23 cellular contexts compared by ENCODE assay signal in genomic region chr15:58003810-58004209, GRCh38.
DNase-seq lines count a peak whose midpoint lies in the region; ATAC-seq, FAIRE-seq and TF ChIP-seq lines count a peak whose summit lies in the region.
"Had no signal": no experiment of that assay in that cellular context is flagged by ENCODE, and none has a peak within 500 bp of the region (broad histone marks: within the 10 kb centered on the region; RNA-seq: fewer than 3 reads in every experiment).

No MANE protein-coding gene starts in this region.

- H3K27ac ChIP-seq in A549: no peak overlapping the region
- no peak overlapping the region for H3K27ac ChIP-seq in IMR-90 (ENCODE audit: insufficient read depth, low read length)
- no peak overlapping the region for H3K27ac ChIP-seq in H1 (ENCODE audit: low read depth, low read length)
- H3K27ac ChIP-seq: 22Rv1; BLaER1 treated with 17β-estradiol and CSF1 and Interleukin-3, amounts not matched to agents 10 nM and 100 nM; C4-2B had no signal

- H4K5ac ChIP-seq in IMR-90 (ENCODE audit: low read depth, low read length) (no peak overlapping the region), H1 (ENCODE audit: insufficient read length, low read depth, low read length) (no peak overlapping the region)

- H3K4me2 ChIP-seq in A549 (no peak overlapping the region), IMR-90 (ENCODE audit: low read depth, low read length) (no peak overlapping the region), H1 (ENCODE audit: insufficient read depth in 1 of 2, low read depth in 2 of 2, low read length in 2 of 2) (no peak overlapping the region)
- H3K4me2 ChIP-seq: BLaER1 treated with 17β-estradiol and CSF1 and Interleukin-3, amounts not matched to agents 10 nM and 100 nM had no signal

- H3K4me3 ChIP-seq in A549 (no peak overlapping the region), IMR-90 (ENCODE audit: insufficient read depth, low read depth, low read length) (no peak overlapping the region), H1 (ENCODE audit: extremely low read depth in 1 of 4, insufficient read depth in 2 of 4, low read depth in 3 of 4, low read length in 4 of 4) (no peak overlapping the region)
- H3K4me3 ChIP-seq: BLaER1 treated with 17β-estradiol and CSF1 and Interleukin-3, amounts not matched to agents 10 nM and 100 nM; GM12878 had no signal

- ATAC-seq in A549 (no peak), IMR-90 (ENCODE audit: low read depth) (no peak), GM21447 (IDR thresholded peaks at IDR 0.05; ENCODE audit: unreplicated experiment) (no peak)
- ATAC-seq: CD8-positive, alpha-beta T cell; GM12878 had no signal

- H2BK20ac ChIP-seq in IMR-90 (ENCODE audit: low read depth, low read length) (no peak overlapping the region), H1 (ENCODE audit: low read length) (no peak overlapping the region)

- no peak overlapping the region for H2AK5ac ChIP-seq in IMR-90 (ENCODE audit: low read depth, low read length)
- no peak overlapping the region for H2AK5ac ChIP-seq in H1 (ENCODE audit: low read depth, low read length)

- H4K91ac ChIP-seq in IMR-90 (ENCODE audit: insufficient read depth, low read depth, low read length) (no peak overlapping the region), H1 (replicated peaks; ENCODE audit: insufficient read length, low read length) (no peak overlapping the region)

- no peaks in the 10 kb centered on the region for H3K23me2 ChIP-seq in H1 (ENCODE audit: low read depth, low read length)

- H3K56ac ChIP-seq in IMR-90 (ENCODE audit: extremely low read depth, insufficient read depth, low read length): no peak overlapping the region
- no peak overlapping the region for H3K56ac ChIP-seq in H1 (replicated peaks; ENCODE audit: insufficient read length, low read depth, low read length)

- H3K79me1 ChIP-seq in IMR-90 (ENCODE audit: low read depth in 1 of 2, low read length in 2 of 2) (no peaks in the 10 kb centered on the region), H1 (ENCODE audit: low read depth, low read length) (no peaks in the 10 kb centered on the region)

- H2BK12ac ChIP-seq in H1 (ENCODE audit: low read depth, low read length): no peak overlapping the region

- H3K9me3 ChIP-seq in A549 (peaks cover 9% of the 10 kb centered on the region; the same call in 2 of the 3 replicates), IMR-90 (ENCODE audit: control insufficient read depth, insufficient read depth, low read length) (no peaks in the 10 kb centered on the region), H1 (ENCODE audit: insufficient read depth in 2 of 2, low read depth in 1 of 2, low read length in 1 of 2) (no peaks in the 10 kb centered on the region)

- no peaks in the 10 kb centered on the region for H4K20me1 ChIP-seq in IMR-90 (ENCODE audit: insufficient read depth, low read length)
- H4K20me1 ChIP-seq in H1 (replicated peaks in 1 of 2; ENCODE audit: control insufficient read depth in 1 of 2, insufficient read depth in 2 of 2, low read length in 2 of 2): no peaks in the 10 kb centered on the region
- H4K20me1 ChIP-seq: BLaER1 treated with 17β-estradiol and CSF1 and Interleukin-3, amounts not matched to agents 10 nM and 100 nM had no signal

- H3K27me3 ChIP-seq in IMR-90 (ENCODE audit: control insufficient read depth, insufficient read depth, low read length) (no peaks in the 10 kb centered on the region; the same call in 1 of the 2 replicates), H1 (replicated peaks in 1 of 4; ENCODE audit: control insufficient read depth in 3 of 4, extremely low read depth in 1 of 4, insufficient read depth in 3 of 4, low read length in 3 of 4) (no peaks in the 10 kb centered on the region)
- H3K27me3 ChIP-seq: BLaER1 treated with 17β-estradiol and CSF1 and Interleukin-3, amounts not matched to agents 10 nM and 100 nM had no signal

- intact Hi-C loops in IMR-90 (cut with micrococcal nuclease): no loop called here

- H3K36me3 ChIP-seq in IMR-90 (ENCODE audit: control insufficient read depth, insufficient read depth, low read length) (no peaks in the 10 kb centered on the region), H1 (ENCODE audit: control insufficient read depth in 2 of 4, insufficient read depth in 4 of 4, low read length in 3 of 4) (no peaks in the 10 kb centered on the region; a peak in 1 of 8 replicates)
- H3K36me3 ChIP-seq: BLaER1 treated with 17β-estradiol and CSF1 and Interleukin-3, amounts not matched to agents 10 nM and 100 nM had no signal

- no peak for TF ChIP-seq EP300 in A549 (IDR thresholded peaks at IDR 0.05)
- no peak for TF ChIP-seq EP300 in H1 (IDR thresholded peaks at IDR 0.05; ENCODE audit: borderline replicate concordance in 1 of 2, low read depth in 2 of 2, low read length in 2 of 2)

- no peaks in the 10 kb centered on the region for H3K79me2 ChIP-seq in H1 (ENCODE audit: control insufficient read depth in 1 of 2, insufficient read depth in 2 of 2, low read length in 2 of 2)

- H3K9ac ChIP-seq in IMR-90 (ENCODE audit: low read depth, low read length): no peak overlapping the region
- H3K9ac ChIP-seq in H1 (replicated peaks in 1 of 4; ENCODE audit: extremely low read depth in 1 of 4, low read depth in 3 of 4, low read length in 3 of 4): no peak overlapping the region
- H3K9ac ChIP-seq: BLaER1 treated with 17β-estradiol and CSF1 and Interleukin-3, amounts not matched to agents 10 nM and 100 nM had no signal

- H2BK120ac ChIP-seq in IMR-90 (ENCODE audit: low read depth, low read length) (no peak overlapping the region), H1 (replicated peaks; ENCODE audit: low read depth, low read length) (no peak overlapping the region)

- CTCF ChIA-PET in A549 (lab: Yijun Ruan, JAX) (no interaction called here), IMR-90 (lab: Yijun Ruan, JAX) (no interaction called here), H1 (lab: Charles Lee; ENCODE audit: partially characterized antibody) (interaction anchor here (1.4 kb wide), 1 partner anchor 67 kb away, joined by 5 read pairs; no protein-coding TSS in a partner anchor), GM10248 (lab: Yijun Ruan, JAX) (no interaction called here)

- no peak overlapping the region for H2AK9ac ChIP-seq in IMR-90 (replicated peaks; ENCODE audit: low read depth, low read length, poor library complexity)

- TF ChIP-seq CTCF in A549 (IDR thresholded peaks at IDR 0.05) (no peak), IMR-90 (conservative IDR thresholded peaks at IDR 0.05; ENCODE audit: low read depth, low read length) (no peak), H1 (IDR thresholded peaks at IDR 0.05; ENCODE audit: control extremely low read depth in 1 of 3, insufficient read depth in 1 of 3, low read depth in 1 of 3, low read length in 3 of 3) (no peak), GM10248 (IDR thresholded peaks at IDR 0.05; ENCODE audit: control extremely low read depth, extremely low read depth, low read depth, missing control alignments) (no peak)

- TF ChIP-seq POLR2A in A549 (IDR thresholded peaks at IDR 0.05; ENCODE audit: low read length) (no peak), IMR-90 (IDR thresholded peaks at IDR 0.05; ENCODE audit: low read depth, low read length) (no peak), H1 (IDR thresholded peaks at IDR 0.05; ENCODE audit: control extremely low read depth in 1 of 2, low read depth in 2 of 2, low read length in 2 of 2) (no peak)

- H3K9me1 ChIP-seq in IMR-90 (ENCODE audit: insufficient read depth, low read length): no peaks in the 10 kb centered on the region

- H2BK15ac ChIP-seq in IMR-90 (ENCODE audit: low read depth, low read length) (no peak overlapping the region), H1 (ENCODE audit: low read length) (no peak overlapping the region)

- DNase-seq in NCI-H1417 (lab: John Stamatoyannopoulos, UW): peak in 2 of 3 experiments; percentile 45 to 81
- DNase-seq in NCI-H1417 treated with DMSO at 0.1 percent for 48 hours (lab: John Stamatoyannopoulos, UW): no peak
- no peak for DNase-seq in A549 (ENCODE audit: low read depth in 1 of 2, low spot score in 1 of 2)
- no peak for DNase-seq in IMR-90
- DNase-seq in H1 (ENCODE audit: low read depth in 1 of 2, low spot score in 2 of 2): no peak
- DNase-seq in GM10248 (ENCODE audit: extremely low spot score): no peak
- no peak for DNase-seq in nucleus accumbens (lab: John Stamatoyannopoulos, UW)
- DNase-seq: AML-193; Caco-2; Calu3; CD4-positive, alpha-beta T cell; CD8-positive, alpha-beta T cell; DMS79 treated with DMSO at 0.1 percent for 48 hours; GF-D8 had no signal

- no TSS peak for BruUV-seq in IMR-90 (replicated peaks; lab: Mats Ljungman, UMichigan)

- 37% methylated on average over 3 of the region's 3 CpGs for WGBS in A549 (ENCODE audit: missing lambda C conversion rate)
- WGBS in IMR-90 (ENCODE audit: extremely low coverage in 2 of 2, insufficient read length in 1 of 2), 2 experiments: no CpG with 5 or more reads among the region's 3 CpGs
- WGBS in H1 (ENCODE audit: extremely low coverage in 1 of 2, insufficient coverage in 1 of 2, insufficient read length in 1 of 2, insufficient replicate concordance in 2 of 2, low coverage in 1 of 2, low lambda C conversion rate in 2 of 2, missing lambda C conversion rate in 1 of 2), 2 experiments: 89% methylated on average over 3 of the region's 3 CpGs; no CpG with 5 or more reads in 1 of the 2 experiments

- H3K4ac ChIP-seq in IMR-90 (ENCODE audit: low read depth, low read length) (no peak overlapping the region), H1 (replicated peaks; ENCODE audit: insufficient read length, low read depth, low read length) (no peak overlapping the region)

- dilution Hi-C loops in IMR-90 (cut with HindIII; ENCODE audit: low sequenced_read_pairs, unreplicated experiment): no loop called here

- H2AFZ ChIP-seq in IMR-90 (replicated peaks; ENCODE audit: low read length, poor library complexity): no peak overlapping the region
- no peak overlapping the region for H2AFZ ChIP-seq in H1 (ENCODE audit: low read length)

- TF ChIP-seq RAD21 in A549 (conservative IDR thresholded peaks at IDR 0.05 in 1 of 2, IDR thresholded peaks at IDR 0.05 in 1 of 2) (no peak), IMR-90 (IDR thresholded peaks at IDR 0.05; ENCODE audit: low read length) (no peak), H1 (IDR thresholded peaks at IDR 0.05 in 1 of 2, conservative IDR thresholded peaks at IDR 0.05 in 1 of 2; ENCODE audit: low read depth in 2 of 2, low read length in 2 of 2) (no peak)

- H2BK5ac ChIP-seq in IMR-90 (ENCODE audit: low read depth, low read length, poor library complexity, severe bottlenecking): no peak overlapping the region
- no peak overlapping the region for H2BK5ac ChIP-seq in H1 (ENCODE audit: low read depth, low read length)

- H3K4me1 ChIP-seq in A549 (no peaks in the 10 kb centered on the region), IMR-90 (ENCODE audit: control insufficient read depth, insufficient read depth, low read length) (no peaks in the 10 kb centered on the region), H1 (replicated peaks in 1 of 4; ENCODE audit: control insufficient read depth in 3 of 4, insufficient read depth in 4 of 4, low read length in 3 of 4) (no peaks in the 10 kb centered on the region)
- H3K4me1 ChIP-seq: BLaER1 treated with 17β-estradiol and CSF1 and Interleukin-3, amounts not matched to agents 10 nM and 100 nM; Caco-2 had no signal

- H3K14ac ChIP-seq in IMR-90 (replicated peaks; ENCODE audit: low read depth, low read length) (no peak overlapping the region), H1 (ENCODE audit: insufficient read length) (no peak overlapping the region)

- H3K23ac ChIP-seq in IMR-90 (ENCODE audit: low read depth, low read length): no peak overlapping the region
- H3K23ac ChIP-seq in H1 (ENCODE audit: insufficient read length): no peak overlapping the region

- FAIRE-seq in A549 (lab: Jason Lieb, UNC) (peak; percentile 51), H1 (lab: Jason Lieb, UNC) (no peak)
- FAIRE-seq: D721Med, G401.6, GM12878, GM12892, GM18507 had no signal

- in situ Hi-C loops in IMR-90 (cut with MboI; ENCODE audit: low sequenced_read_pairs): no loop called here

- POLR2A ChIA-PET in A549 (lab: Yijun Ruan, JAX): no interaction called here
- POLR2A ChIA-PET in IMR-90 (lab: Charles Lee; ENCODE audit: unreplicated experiment): no interaction called here
- POLR2A ChIA-PET in H1 (lab: Charles Lee; ENCODE audit: partially characterized antibody): no interaction called here
- POLR2A ChIA-PET in GM10248 (lab: Yijun Ruan, JAX): no interaction called here

- H3K18ac ChIP-seq in IMR-90 (ENCODE audit: low read depth, low read length) (no peak overlapping the region), H1 (ENCODE audit: extremely low read depth, low read length) (no peak overlapping the region)

- no peak overlapping the region for H4K8ac ChIP-seq in IMR-90 (ENCODE audit: low read depth in 2 of 2, low read length in 2 of 2)
- no peak overlapping the region for H4K8ac ChIP-seq in H1 (ENCODE audit: extremely low read depth, insufficient read depth, low read length)

Comparison
In these comparisons a context has a peak if more than half of its experiments do, and no peak if none do; other contexts are left out.
1. DNase-seq: peak in NCI-H1417 (2 of 3); none in NCI-H1417 treated with DMSO at 0.1 percent for 48 hours (single experiment), A549 (0 of 2), IMR-90 (single experiment), H1 (0 of 2), GM10248 (single experiment) and nucleus accumbens (0 of 56).